ENCODE assay signal across 20 cellular contexts in the genomic region with DNA sequence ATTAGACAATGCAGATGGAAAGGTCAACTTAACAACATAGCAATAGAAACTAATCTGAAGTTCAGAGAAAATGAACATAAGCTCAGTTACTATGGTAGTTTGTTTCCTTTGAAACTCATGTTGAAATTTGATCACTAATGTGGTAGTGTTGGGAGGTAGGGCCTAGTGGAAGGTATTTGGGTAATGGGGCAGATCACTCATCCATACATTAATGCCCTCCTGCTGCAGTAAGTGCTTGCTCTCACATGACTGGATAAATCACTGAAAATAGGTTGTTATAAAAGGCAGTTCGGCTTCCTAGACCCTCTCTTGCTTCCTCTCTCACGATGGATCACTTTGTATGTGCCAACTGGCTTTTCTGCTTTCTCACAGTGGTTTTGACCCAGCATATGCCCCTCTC.
DNase-seq lines count a peak whose midpoint lies in the region; TF ChIP-seq lines count a peak whose summit lies in the region.
"Had no signal": no experiment of that assay in that cellular context is flagged by ENCODE, and none has a peak within 500 bp of the region (broad histone marks: within the 10 kb centered on the region; RNA-seq: fewer than 3 reads in every experiment).

No MANE protein-coding gene starts in this region.

- CTCF ChIA-PET in GM10248 (lab: Yijun Ruan, JAX) = interaction anchor here (0.9 kb wide), 1 partner anchor 8 kb away, joined by 3 read pairs; no protein-coding TSS in a partner anchor

- no peak for TF ChIP-seq CTCF in GM10248 (IDR thresholded peaks at IDR 0.05; ENCODE audit: control extremely low read depth, extremely low read depth, low read depth, missing control alignments)

- peak; percentile 12 for DNase-seq in NCI-H345 (lab: John Stamatoyannopoulos, UW)
- no peak for DNase-seq in NCI-H345 treated with DMSO at 0.1 percent for 48 hours (lab: John Stamatoyannopoulos, UW; ENCODE audit: unreplicated experiment)
- DNase-seq in NCI-H524 treated with DMSO at 0.1 percent for 48 hours (lab: John Stamatoyannopoulos, UW) = peak; percentile 2
- DNase-seq in glomerular visceral epithelial cell (ENCODE audit: extremely low spot score) = peak; percentile 32
- peak; percentile 36 for DNase-seq in retina
- DNase-seq in NCI-H2227 (lab: John Stamatoyannopoulos, UW; ENCODE audit: unreplicated experiment) = no peak
- no peak for DNase-seq in GM19240 (ENCODE audit: insufficient read length, low spot score)
- no peak for DNase-seq in GM10248 (ENCODE audit: extremely low spot score)
- DNase-seq: activated gamma-delta T cell treated with Interleukin-2 at 50 U/mL for 16 hours; activated T-cell treated with anti-CD3 and anti-CD28 coated beads, Interleukin-2, amount 50 U/mL, for 1 hour; Caco-2; colonic mucosa; DND-41; GM23248; midbrain; natural killer cell; NCI-H1436 treated with DMSO at 0.1 percent for 48 hours; NCI-H82; substantia nigra; T-cell had no signal

- POLR2A ChIA-PET in GM10248 (lab: Yijun Ruan, JAX) = no interaction called here

Comparison
In these comparisons a context has a peak if more than half of its experiments do, and no peak if none do; other contexts are left out.
1. DNase-seq: peak in NCI-H345 (single experiment), NCI-H524 treated with DMSO at 0.1 percent for 48 hours (single experiment), glomerular visceral epithelial cell (single experiment) and retina (single experiment); none in NCI-H345 treated with DMSO at 0.1 percent for 48 hours (single experiment), NCI-H2227 (single experiment), GM19240 (single experiment) and GM10248 (single experiment).